ENCODE assay signal across 1 cellular context in the genomic region with DNA sequence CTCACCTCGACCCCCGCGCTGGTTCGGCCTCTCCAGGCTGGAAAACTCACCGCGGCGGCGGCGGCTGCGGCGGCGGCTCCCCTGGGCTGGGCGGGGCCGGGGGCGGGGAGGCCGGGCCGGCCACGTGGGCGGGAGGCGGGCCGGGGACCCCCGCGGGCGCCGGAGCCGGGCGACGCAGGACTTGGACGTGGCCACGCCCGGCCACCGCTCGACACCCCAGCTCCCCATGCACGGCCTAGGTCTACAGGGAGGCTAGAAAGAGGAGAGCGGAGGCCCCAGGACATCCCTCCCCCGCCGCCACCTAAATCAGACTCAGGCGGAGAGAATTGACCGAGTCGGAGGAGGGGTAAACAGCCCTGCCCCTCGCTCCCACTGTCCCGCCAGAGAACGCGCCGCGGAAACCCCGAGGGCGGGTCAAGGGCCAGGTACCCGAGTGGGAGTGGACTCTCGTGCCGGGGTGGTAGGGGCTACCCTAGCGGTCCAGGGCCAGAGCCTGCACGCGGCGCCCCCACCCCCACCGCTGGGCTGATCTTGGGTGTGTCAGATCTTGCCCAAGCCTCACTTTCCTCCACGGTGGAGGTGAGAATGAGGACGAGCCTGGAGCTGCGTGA.
TF ChIP-seq lines count a peak whose summit lies in the region.

No MANE protein-coding gene starts in this region.

TF ChIP-seq in A549, 52 proteins besides CTCF, POLR2A, EP300 and RAD21 (continued from another document):
- TF ChIP-seq E2F6 (IDR thresholded peaks at IDR 0.05; ENCODE audit: borderline replicate concordance, low read depth) (peak; percentile 23; the same call in 1 of the 2 replicates), HMGXB4 (CRISPR knock-in tag; IDR thresholded peaks at IDR 0.05; ENCODE audit: borderline replicate concordance) (no peak), BHLHE40 (IDR thresholded peaks at IDR 0.05; ENCODE audit: low read depth, low read length) (no peak), FOSL2 (IDR thresholded peaks at IDR 0.05) (no peak), FOSL2 (CRISPR knock-in tag; IDR thresholded peaks at IDR 0.05) (no peak), JUN (IDR thresholded peaks at IDR 0.05) (peak in 1 of 2 experiments; percentile 40; a peak in 1 of 5 replicates)
TF ChIP-seq in A549: peak in this region for 3.
